ENCODE assay signal across 12 cellular contexts in genomic region chr1:66733348-66734017, GRCh38. TPM values are rescaled to one million over a fixed set of nuclear protein-coding genes. Genes with fewer than 3 reads are reported as not detected.
A peak's percentile ranks its signal among the peaks of the same experiment; 100 is the strongest.
DNase-seq lines count a peak whose midpoint lies in the region; ATAC-seq and TF ChIP-seq lines count a peak whose summit lies in the region.
"Had no signal": no experiment of that assay in that cellular context is flagged by ENCODE, and none has a peak within 500 bp of the region (broad histone marks: within the 10 kb centered on the region; RNA-seq: fewer than 3 reads in every experiment).

No MANE protein-coding gene starts in this region.

- H3K27me3 ChIP-seq in Panc1 (ENCODE audit: control insufficient read depth, insufficient read depth, low read length), result no peaks in the 10 kb centered on the region
- no peaks in the 10 kb centered on the region for H3K27me3 ChIP-seq in CD8-positive, alpha-beta T cell (ENCODE audit: insufficient read depth, low read length)
- H3K27me3 ChIP-seq: gastrocnemius medialis had no signal

- no peaks in the 10 kb centered on the region for H3K9me3 ChIP-seq in Panc1 (ENCODE audit: control insufficient read depth, insufficient read depth, low read depth, low read length)
- no peaks in the 10 kb centered on the region for H3K9me3 ChIP-seq in CD8-positive, alpha-beta T cell (ENCODE audit: low read length)
- H3K9me3 ChIP-seq: Caco-2, gastrocnemius medialis had no signal

- TF ChIP-seq CTCF in C4-2B (conservative IDR thresholded peaks at IDR 0.05), result peak; percentile 64
- peak; percentile 32; the same call in 1 of the 2 replicates for TF ChIP-seq CTCF in Panc1 (IDR thresholded peaks at IDR 0.05)
- peak; percentile 20 for TF ChIP-seq CTCF in epithelial cell of proximal tubule (conservative IDR thresholded peaks at IDR 0.05; ENCODE audit: low read depth, low read length)
- no peak for TF ChIP-seq CTCF in CD8-positive, alpha-beta T cell (IDR thresholded peaks at IDR 0.05)

- no peaks in the 10 kb centered on the region for H3K27me3 Mint-ChIP-seq in T-cell
- H3K27me3 Mint-ChIP-seq in CD8-positive, alpha-beta T cell (ENCODE audit: low read depth), result no peaks in the 10 kb centered on the region
- H3K27me3 Mint-ChIP-seq: activated T-cell treated with anti-CD3 and anti-CD28 coated beads, Interleukin-2, amount 50 U/mL, for 24 hours had no signal

- H3K36me3 ChIP-seq in Panc1 (ENCODE audit: control insufficient read depth, insufficient read depth, low read length), result no peaks in the 10 kb centered on the region
- no peaks in the 10 kb centered on the region for H3K36me3 ChIP-seq in CD8-positive, alpha-beta T cell (ENCODE audit: insufficient read depth, low read length)
- H3K36me3 ChIP-seq: gastrocnemius medialis had no signal

- ATAC-seq in GM21423 (IDR thresholded peaks at IDR 0.05; ENCODE audit: unreplicated experiment) (peak; percentile 45), Panc1 (no peak), HG03196 (IDR thresholded peaks at IDR 0.05; ENCODE audit: unreplicated experiment) (no peak), T-cell (replicated peaks in 1 of 4) (no peak)
- ATAC-seq in CD8-positive, alpha-beta T cell, result no peak

- H3K36me3 Mint-ChIP-seq in T-cell, result no peaks in the 10 kb centered on the region
- no peaks in the 10 kb centered on the region for H3K36me3 Mint-ChIP-seq in CD8-positive, alpha-beta T cell

- H3K9me3 Mint-ChIP-seq in T-cell, result no peaks in the 10 kb centered on the region
- no peaks in the 10 kb centered on the region for H3K9me3 Mint-ChIP-seq in CD8-positive, alpha-beta T cell
- H3K9me3 Mint-ChIP-seq: activated T-cell treated with anti-CD3 and anti-CD28 coated beads, Interleukin-2, amount 50 U/mL, for 24 hours had no signal

- H3K4me1 Mint-ChIP-seq in T-cell, result peaks cover 10 to 16% (median 14%) of the 10 kb centered on the region in 3 donors
- H3K4me1 Mint-ChIP-seq in CD8-positive, alpha-beta T cell (ENCODE audit: low read depth), result peaks cover 11% of the 10 kb centered on the region

- no peak overlapping the region for H3K27ac Mint-ChIP-seq in T-cell
- H3K27ac Mint-ChIP-seq in CD8-positive, alpha-beta T cell, result no peak overlapping the region

- POLR2A ChIA-PET in Panc1 (lab: Charles Lee), result no interaction called here
- POLR2A ChIA-PET in T-cell (lab: Charles Lee), result no interaction called here
- POLR2A ChIA-PET in CD8-positive, alpha-beta T cell (lab: Charles Lee), result no interaction called here

- H3K4me3 Mint-ChIP-seq in T-cell, result no peak overlapping the region
- H3K4me3 Mint-ChIP-seq in CD8-positive, alpha-beta T cell, result no peak overlapping the region
- H3K4me3 Mint-ChIP-seq: activated T-cell treated with anti-CD3 and anti-CD28 coated beads, Interleukin-2, amount 50 U/mL, for 24 hours had no signal

- DNase-seq in Panc1 (ENCODE audit: low read depth, low spot score), result no peak
- no peak for DNase-seq in epithelial cell of proximal tubule (ENCODE audit: low read depth)
- no peak for DNase-seq in T-cell
- no peak for DNase-seq in CD8-positive, alpha-beta T cell
- no peak for DNase-seq in ACHN
- DNase-seq: activated T-cell treated with anti-CD3 and anti-CD28 coated beads, Interleukin-2, amount 50 U/mL, for 24 hours; Caco-2; gastrocnemius medialis; stimulated activated CD4-positive, alpha-beta T cell treated with anti-CD3 and anti-CD28 coated beads, Interleukin-2, amount 100 ng/mL, for 48 hours had no signal

- H3K4me3 ChIP-seq in Panc1 (ENCODE audit: low read depth in 2 of 2, low read length in 2 of 2), result no peak overlapping the region
- H3K4me3 ChIP-seq in epithelial cell of proximal tubule (ENCODE audit: low read depth, low read length), result no peak overlapping the region
- H3K4me3 ChIP-seq in CD8-positive, alpha-beta T cell (ENCODE audit: low read depth, low read length), result no peak overlapping the region
- H3K4me3 ChIP-seq: gastrocnemius medialis had no signal

- CTCF ChIA-PET in Panc1 (lab: Charles Lee), result interaction anchor here (0.6 kb wide), 1 partner anchor 32 kb away, joined by 4 read pairs; no protein-coding TSS in a partner anchor
- CTCF ChIA-PET in T-cell (lab: Charles Lee), result interaction anchor here in 1 of 2 donors (0.7 to 1.1 kb wide), 2 partner anchors 14 to 32 kb away, joined by 3 read pairs; no protein-coding TSS in a partner anchor
- CTCF ChIA-PET in CD8-positive, alpha-beta T cell (lab: Charles Lee), result interaction anchor here (0.9 kb wide), 1 partner anchor 415 kb away, joined by 3 read pairs; no protein-coding TSS in a partner anchor

- no TSS peak for BruUV-seq in Panc1 (replicated peaks; lab: Mats Ljungman, UMichigan)

- no peak overlapping the region for H3K27ac ChIP-seq in C4-2B
- H3K27ac ChIP-seq in Panc1 (ENCODE audit: low read length), result no peak overlapping the region
- no peak overlapping the region for H3K27ac ChIP-seq in CD8-positive, alpha-beta T cell (ENCODE audit: low read depth, low read length)
- H3K27ac ChIP-seq: gastrocnemius medialis had no signal

- no peaks in the 10 kb centered on the region; the same call in 1 of the 2 replicates for H3K4me1 ChIP-seq in Panc1 (ENCODE audit: control insufficient read depth, insufficient read depth, low read length)
- no peaks in the 10 kb centered on the region for H3K4me1 ChIP-seq in CD8-positive, alpha-beta T cell (ENCODE audit: insufficient read depth, low read length)
- H3K4me1 ChIP-seq: Caco-2, gastrocnemius medialis had no signal

- intact Hi-C loops in Panc1 (cut with micrococcal nuclease; ENCODE audit: unreplicated experiment), result no loop called here
- intact Hi-C loops in CD8-positive, alpha-beta T cell (cut with DNase I, micrococcal nuclease), result no loop called here

- in situ Hi-C loops in Panc1 (cut with HindIII; ENCODE audit: low pct_unique_long_range_greater_than_20kb, low sequenced_read_pairs) (no loop called here), ACHN (cut with HindIII; ENCODE audit: low pct_ligation_motif_present, low pct_unique_long_range_greater_than_20kb, low sequenced_read_pairs) (no loop called here)

RNA-seq across cellular contexts. Expression of gene DYNLT5, which starts 18.8 kb away (rescaled TPM):
- total RNA-seq in Panc1 (2021; ENCODE audit: unreplicated experiment) (not detected), epithelial cell of proximal tubule (not detected in 2 replicates), T-cell (under 1 TPM in 1 of 5 donors, not detected in 4; 0.78 TPM)
- not detected for polyA plus RNA-seq in Panc1 (2012; ENCODE audit: insufficient read length)
- total RNA-seq in CD8-positive, alpha-beta T cell, result not detected
- total RNA-seq: Caco-2 had no signal
